Comparison of ENCODE assay signal across 19 cellular contexts in the genomic region with DNA sequence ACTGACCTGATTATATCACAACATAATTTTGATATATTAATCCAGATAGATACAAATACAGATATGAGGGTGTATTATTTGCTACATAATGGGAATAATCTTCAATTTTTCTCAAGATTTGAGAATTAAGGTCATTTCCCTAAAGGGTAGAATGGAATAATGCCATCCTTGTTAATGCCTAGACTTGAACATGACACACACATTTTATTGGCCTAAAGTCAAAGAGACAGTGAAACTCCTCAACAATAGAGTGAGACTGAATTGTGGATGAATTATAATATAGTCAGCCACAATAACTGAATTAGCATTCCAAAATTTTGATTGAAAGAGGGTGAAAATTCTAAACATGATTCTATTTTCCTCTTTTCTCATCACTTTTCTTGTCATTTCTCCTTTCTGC.
DNase-seq lines count a peak whose midpoint lies in the region; ATAC-seq and TF ChIP-seq lines count a peak whose summit lies in the region.
"Had no signal": no experiment of that assay in that cellular context is flagged by ENCODE, and none has a peak within 500 bp of the region (broad histone marks: within the 10 kb centered on the region; RNA-seq: fewer than 3 reads in every experiment).

No MANE protein-coding gene starts in this region.

- no peak overlapping the region for H3K27ac ChIP-seq in mammary epithelial cell (ENCODE audit: insufficient read depth, low read depth, low read length)
- H3K27ac ChIP-seq in breast epithelium: no peak overlapping the region
- H3K27ac ChIP-seq in foreskin keratinocyte: peak overlapping the region; percentile 42
- H3K27ac ChIP-seq: 22Rv1, BLaER1, C4-2B, GM23248 had no signal

- TF ChIP-seq CTCF in mammary epithelial cell (conservative IDR thresholded peaks at IDR 0.05 in 1 of 2, IDR thresholded peaks at IDR 0.05 in 1 of 2; ENCODE audit: extremely low read depth in 1 of 2, insufficient read depth in 1 of 2, low read depth in 1 of 2, low read length in 2 of 2) (no peak), breast epithelium (IDR thresholded peaks at IDR 0.05) (no peak), foreskin keratinocyte (conservative IDR thresholded peaks at IDR 0.05) (no peak)

- BruUV-seq in mammary epithelial cell (replicated peaks; lab: Mats Ljungman, UMichigan): no TSS peak

- intact Hi-C loops in mammary epithelial cell (cut with micrococcal nuclease) (no loop called here), breast epithelium (cut with DNase I; ENCODE audit: low total_unique reads) (no loop called here)

- DNase-seq in mammary epithelial cell: peak; percentile 54
- DNase-seq in breast epithelium (ENCODE audit: low spot score in 2 of 2): no peak
- peak; percentile 28 to 68 for DNase-seq in foreskin keratinocyte
- no peak for DNase-seq in NAMALWA (ENCODE audit: low spot score)
- DNase-seq: CD4-positive, CD25-positive, alpha-beta regulatory T cell; CD8-positive, alpha-beta T cell; DMS 273 treated with DMSO at 0.1 percent for 48 hours; DMS79; EL; GDM1; GM23248; H7; HCEC 1CT had no signal

- in situ Hi-C loops in mammary epithelial cell (cut with MboI; ENCODE audit: low sequenced_read_pairs in 2 of 2): no loop called here

- H3K4me1 ChIP-seq in mammary epithelial cell (ENCODE audit: insufficient read depth, low read length): peaks cover 9% of the 10 kb centered on the region
- H3K4me1 ChIP-seq in breast epithelium: no peaks in the 10 kb centered on the region
- peaks cover 27% of the 10 kb centered on the region for H3K4me1 ChIP-seq in foreskin keratinocyte
- H3K4me1 ChIP-seq in neuron (ENCODE audit: insufficient read depth, low read length): peaks cover 2% of the 10 kb centered on the region
- H3K4me1 ChIP-seq: BLaER1 had no signal

- H3K36me3 ChIP-seq in mammary epithelial cell (ENCODE audit: insufficient read depth, low read length) (no peaks in the 10 kb centered on the region), breast epithelium (no peaks in the 10 kb centered on the region), neuron (ENCODE audit: insufficient read depth, low read length) (no peaks in the 10 kb centered on the region)
- H3K36me3 ChIP-seq: BLaER1 had no signal

- H3K9ac ChIP-seq in mammary epithelial cell (ENCODE audit: insufficient read depth, low read length): no peak overlapping the region
- H3K9ac ChIP-seq: BLaER1, GM23248 had no signal

- no peaks in the 10 kb centered on the region for H3K79me2 ChIP-seq in mammary epithelial cell (ENCODE audit: insufficient read depth, low read length)

- no peaks in the 10 kb centered on the region for H4K20me1 ChIP-seq in mammary epithelial cell (ENCODE audit: insufficient read depth, low read length)
- H4K20me1 ChIP-seq: BLaER1 had no signal

- dilution Hi-C loops in mammary epithelial cell (cut with HindIII; ENCODE audit: low sequenced_read_pairs): no loop called here

- no peak for TF ChIP-seq POLR2A in breast epithelium (IDR thresholded peaks at IDR 0.05)

- H3K9me3 ChIP-seq in mammary epithelial cell (replicated peaks; ENCODE audit: insufficient read depth, low read length) (no peaks in the 10 kb centered on the region), breast epithelium (no peaks in the 10 kb centered on the region), neuron (ENCODE audit: low read length) (no peaks in the 10 kb centered on the region)
- H3K9me3 ChIP-seq: BLaER1 had no signal

- H2AFZ ChIP-seq in mammary epithelial cell (ENCODE audit: low read depth, low read length) (no peak overlapping the region), neuron (ENCODE audit: low read depth, low read length) (peak overlapping the region; percentile 5)
- H2AFZ ChIP-seq: GM23248 had no signal

- peak; percentile 73 for ATAC-seq in foreskin keratinocyte
- no peak for ATAC-seq in HG03378 (IDR thresholded peaks at IDR 0.05; ENCODE audit: unreplicated experiment)
- ATAC-seq: CD8-positive, alpha-beta T cell; GM12878 had no signal

- H3K4me3 ChIP-seq in mammary epithelial cell (replicated peaks in 1 of 3; ENCODE audit: insufficient read depth in 1 of 3, low read depth in 2 of 3, low read length in 3 of 3) (no peak overlapping the region), breast epithelium (no peak overlapping the region), neuron (ENCODE audit: low read length) (no peak overlapping the region)
- H3K4me3 ChIP-seq: BLaER1, GM12878, GM23248 had no signal

- no peak overlapping the region for H3K4me2 ChIP-seq in mammary epithelial cell (ENCODE audit: insufficient read depth, low read depth, low read length)
- H3K4me2 ChIP-seq: BLaER1 had no signal

- CTCF ChIA-PET in mammary epithelial cell (lab: Charles Lee; ENCODE audit: low non-redundant PET): no interaction called here

- H3K27me3 ChIP-seq in mammary epithelial cell (ENCODE audit: insufficient read depth, low read length) (no peaks in the 10 kb centered on the region), breast epithelium (no peaks in the 10 kb centered on the region), foreskin keratinocyte (no peaks in the 10 kb centered on the region), neuron (ENCODE audit: insufficient read depth, low read length) (no peaks in the 10 kb centered on the region)
- H3K27me3 ChIP-seq: BLaER1 had no signal

Comparison
In these comparisons a context has a peak if more than half of its experiments do, and no peak if none do; other contexts are left out.
1. DNase-seq: peak in mammary epithelial cell (single experiment) and foreskin keratinocyte (2 of 2); none in breast epithelium (0 of 2) and NAMALWA (single experiment).